Comparison of ENCODE assay signal across 13 cellular contexts in the genomic region with DNA sequence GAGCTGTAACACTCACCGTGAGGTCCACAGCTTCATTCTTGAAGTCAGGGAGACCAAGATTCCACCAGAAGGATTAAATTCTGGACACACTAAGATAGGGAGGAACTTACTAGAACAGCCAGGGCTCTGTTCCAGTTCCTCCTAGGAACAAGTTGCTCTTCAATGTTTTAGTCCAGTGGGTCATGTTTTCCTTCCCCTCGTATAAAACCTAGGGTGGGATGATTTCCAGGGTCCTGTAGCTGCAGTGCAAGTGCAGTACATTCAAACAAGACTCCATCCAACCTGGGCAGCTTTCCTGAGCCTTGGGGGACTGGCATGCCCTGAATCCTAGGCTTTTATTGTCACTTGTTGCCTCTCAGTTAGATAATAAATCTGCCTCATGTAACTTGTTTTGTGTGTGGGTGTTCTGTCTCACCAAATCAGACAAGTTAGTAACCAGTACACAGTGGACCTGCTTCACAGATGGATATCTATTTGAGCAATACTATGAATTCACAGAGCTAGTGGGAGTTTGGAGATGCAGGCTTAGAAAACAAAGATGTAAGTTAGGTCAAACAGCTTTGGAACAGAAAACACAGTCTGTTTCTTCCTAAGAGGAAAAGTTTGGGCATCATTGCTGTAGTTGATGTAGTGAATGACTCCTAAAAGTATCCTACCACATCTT.
DNase-seq lines count a peak whose midpoint lies in the region; ATAC-seq and TF ChIP-seq lines count a peak whose summit lies in the region.
"Had no signal": no experiment of that assay in that cellular context is flagged by ENCODE, and none has a peak within 500 bp of the region (broad histone marks: within the 10 kb centered on the region; RNA-seq: fewer than 3 reads in every experiment).

No MANE protein-coding gene starts in this region.

- no peaks in the 10 kb centered on the region for H3K9me3 ChIP-seq in thoracic aorta
- peaks cover 0 to 4% (median 0%) of the 10 kb centered on the region in 4 donors for H3K9me3 ChIP-seq in sigmoid colon
- H3K9me3 ChIP-seq: Caco-2 had no signal

- H3K4me1 ChIP-seq in thoracic aorta (ENCODE audit: control insufficient read depth in 1 of 2, low read depth in 2 of 2) (peaks cover 0 to 16% of the 10 kb centered on the region in 2 donors), sigmoid colon (no peaks in the 10 kb centered on the region)
- H3K4me1 ChIP-seq: Caco-2 had no signal

- ATAC-seq in thoracic aorta (ENCODE audit: insufficient number of reproducible peaks, low FRiP score, low read depth), result no peak
- ATAC-seq in HG02870 (IDR thresholded peaks at IDR 0.05; ENCODE audit: unreplicated experiment), result no peak
- no peak for ATAC-seq in HG02763 (IDR thresholded peaks at IDR 0.05; ENCODE audit: unreplicated experiment)

- H3K36me3 ChIP-seq in thoracic aorta, result no peaks in the 10 kb centered on the region
- H3K36me3 ChIP-seq in sigmoid colon, result no peaks in the 10 kb centered on the region

- intact Hi-C loops in sigmoid colon (cut with DNase I), result no loop called here

- WGBS in sigmoid colon, 2 donors, result 63 to 75% methylated on average over 2 of the region's 2 CpGs

- H3K4me3 ChIP-seq in thoracic aorta, result peak overlapping the region; percentile 23
- no peak overlapping the region for H3K4me3 ChIP-seq in sigmoid colon

- no peak for TF ChIP-seq POLR2A in sigmoid colon (IDR thresholded peaks at IDR 0.05)

- TF ChIP-seq EP300 in sigmoid colon (IDR thresholded peaks at IDR 0.05), result no peak

- H3K27ac ChIP-seq in thoracic aorta (peak overlapping the region in 1 of 2 donors; percentile 23), sigmoid colon (no peak overlapping the region)
- H3K27ac ChIP-seq: C4-2B had no signal

- no peaks in the 10 kb centered on the region for H3K27me3 ChIP-seq in thoracic aorta (replicated peaks; ENCODE audit: insufficient read depth)
- H3K27me3 ChIP-seq in sigmoid colon, result no peaks in the 10 kb centered on the region

- DNase-seq in globus pallidus (ENCODE audit: low spot score), result peak; percentile 35
- DNase-seq in medulla oblongata (ENCODE audit: extremely low spot score), result peak; percentile 75
- DNase-seq in pons (ENCODE audit: low spot score), result peak; percentile 7
- DNase-seq in thoracic aorta (ENCODE audit: low spot score), result no peak
- DNase-seq in sigmoid colon, result no peak
- DNase-seq: ACHN; Caco-2; CD4-positive, alpha-beta T cell; H9; IMR-90 had no signal

- TF ChIP-seq CTCF in thoracic aorta (IDR thresholded peaks at IDR 0.05) (no peak), sigmoid colon (IDR thresholded peaks at IDR 0.05) (no peak)

Comparison
In these comparisons a context has a peak if more than half of its experiments do, and no peak if none do; other contexts are left out.
1. DNase-seq: peak in globus pallidus (single experiment), medulla oblongata (single experiment) and pons (single experiment); none in thoracic aorta (single experiment) and sigmoid colon (single experiment).